Comparison of ENCODE assay signal across 2 cellular contexts in the genomic region with DNA sequence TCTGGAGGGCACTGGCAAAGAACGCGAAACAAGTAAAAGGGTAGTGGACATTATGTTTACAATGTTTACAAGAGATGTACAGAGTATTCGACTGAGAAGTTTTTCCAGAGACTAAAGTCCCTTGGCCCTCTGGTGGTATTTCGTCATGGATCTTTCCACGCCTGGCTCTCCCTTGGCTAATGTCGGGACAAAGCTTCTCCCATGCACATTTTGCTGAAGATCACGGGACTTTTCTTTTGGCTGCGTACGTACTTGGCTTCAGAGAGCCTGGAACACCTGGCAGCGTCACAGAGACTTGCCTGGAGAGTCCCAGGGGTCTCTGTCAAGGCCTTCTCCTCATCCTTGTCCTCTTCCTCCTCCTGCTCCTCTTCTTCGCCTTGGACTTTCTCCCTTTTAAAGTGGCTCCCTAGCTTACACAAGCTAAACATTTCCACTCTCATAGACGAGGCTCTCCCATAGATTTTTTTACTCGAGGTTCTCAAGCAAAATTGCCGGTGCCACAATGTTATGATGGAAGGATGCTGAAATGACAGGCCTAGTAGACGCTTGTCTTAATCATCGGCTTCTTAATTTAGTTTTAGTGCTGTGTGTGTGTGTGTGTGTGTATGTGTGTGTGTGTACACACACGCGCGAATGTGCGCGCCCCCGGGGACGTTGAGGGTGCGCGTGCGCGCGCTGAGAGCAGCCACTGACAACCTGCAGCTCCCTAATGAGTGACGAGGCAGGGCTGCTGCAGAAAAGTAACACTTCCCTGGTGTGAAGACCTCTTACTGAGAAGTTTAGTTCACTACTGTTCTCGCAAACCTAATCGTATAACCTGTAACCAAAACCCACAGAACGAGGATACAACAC.
TF ChIP-seq lines count a peak whose summit lies in the region.

No MANE protein-coding gene starts in this region.

TF ChIP-seq in GM23338, 12 proteins besides CTCF, POLR2A, EP300 and RAD21:
- peak; percentile 84 for TF ChIP-seq EZH2 (IDR thresholded peaks at IDR 0.05; ENCODE audit: low read depth, unreplicated experiment)
- no peak for TF ChIP-seq ZNF114 (CRISPR knock-in tag; IDR thresholded peaks at IDR 0.05)
- TF ChIP-seq STAT1 (IDR thresholded peaks at IDR 0.05; ENCODE audit: unreplicated experiment) = no peak
- no peak for TF ChIP-seq JUNB (IDR thresholded peaks at IDR 0.05; ENCODE audit: unreplicated experiment)
- TF ChIP-seq, protein P1, sequence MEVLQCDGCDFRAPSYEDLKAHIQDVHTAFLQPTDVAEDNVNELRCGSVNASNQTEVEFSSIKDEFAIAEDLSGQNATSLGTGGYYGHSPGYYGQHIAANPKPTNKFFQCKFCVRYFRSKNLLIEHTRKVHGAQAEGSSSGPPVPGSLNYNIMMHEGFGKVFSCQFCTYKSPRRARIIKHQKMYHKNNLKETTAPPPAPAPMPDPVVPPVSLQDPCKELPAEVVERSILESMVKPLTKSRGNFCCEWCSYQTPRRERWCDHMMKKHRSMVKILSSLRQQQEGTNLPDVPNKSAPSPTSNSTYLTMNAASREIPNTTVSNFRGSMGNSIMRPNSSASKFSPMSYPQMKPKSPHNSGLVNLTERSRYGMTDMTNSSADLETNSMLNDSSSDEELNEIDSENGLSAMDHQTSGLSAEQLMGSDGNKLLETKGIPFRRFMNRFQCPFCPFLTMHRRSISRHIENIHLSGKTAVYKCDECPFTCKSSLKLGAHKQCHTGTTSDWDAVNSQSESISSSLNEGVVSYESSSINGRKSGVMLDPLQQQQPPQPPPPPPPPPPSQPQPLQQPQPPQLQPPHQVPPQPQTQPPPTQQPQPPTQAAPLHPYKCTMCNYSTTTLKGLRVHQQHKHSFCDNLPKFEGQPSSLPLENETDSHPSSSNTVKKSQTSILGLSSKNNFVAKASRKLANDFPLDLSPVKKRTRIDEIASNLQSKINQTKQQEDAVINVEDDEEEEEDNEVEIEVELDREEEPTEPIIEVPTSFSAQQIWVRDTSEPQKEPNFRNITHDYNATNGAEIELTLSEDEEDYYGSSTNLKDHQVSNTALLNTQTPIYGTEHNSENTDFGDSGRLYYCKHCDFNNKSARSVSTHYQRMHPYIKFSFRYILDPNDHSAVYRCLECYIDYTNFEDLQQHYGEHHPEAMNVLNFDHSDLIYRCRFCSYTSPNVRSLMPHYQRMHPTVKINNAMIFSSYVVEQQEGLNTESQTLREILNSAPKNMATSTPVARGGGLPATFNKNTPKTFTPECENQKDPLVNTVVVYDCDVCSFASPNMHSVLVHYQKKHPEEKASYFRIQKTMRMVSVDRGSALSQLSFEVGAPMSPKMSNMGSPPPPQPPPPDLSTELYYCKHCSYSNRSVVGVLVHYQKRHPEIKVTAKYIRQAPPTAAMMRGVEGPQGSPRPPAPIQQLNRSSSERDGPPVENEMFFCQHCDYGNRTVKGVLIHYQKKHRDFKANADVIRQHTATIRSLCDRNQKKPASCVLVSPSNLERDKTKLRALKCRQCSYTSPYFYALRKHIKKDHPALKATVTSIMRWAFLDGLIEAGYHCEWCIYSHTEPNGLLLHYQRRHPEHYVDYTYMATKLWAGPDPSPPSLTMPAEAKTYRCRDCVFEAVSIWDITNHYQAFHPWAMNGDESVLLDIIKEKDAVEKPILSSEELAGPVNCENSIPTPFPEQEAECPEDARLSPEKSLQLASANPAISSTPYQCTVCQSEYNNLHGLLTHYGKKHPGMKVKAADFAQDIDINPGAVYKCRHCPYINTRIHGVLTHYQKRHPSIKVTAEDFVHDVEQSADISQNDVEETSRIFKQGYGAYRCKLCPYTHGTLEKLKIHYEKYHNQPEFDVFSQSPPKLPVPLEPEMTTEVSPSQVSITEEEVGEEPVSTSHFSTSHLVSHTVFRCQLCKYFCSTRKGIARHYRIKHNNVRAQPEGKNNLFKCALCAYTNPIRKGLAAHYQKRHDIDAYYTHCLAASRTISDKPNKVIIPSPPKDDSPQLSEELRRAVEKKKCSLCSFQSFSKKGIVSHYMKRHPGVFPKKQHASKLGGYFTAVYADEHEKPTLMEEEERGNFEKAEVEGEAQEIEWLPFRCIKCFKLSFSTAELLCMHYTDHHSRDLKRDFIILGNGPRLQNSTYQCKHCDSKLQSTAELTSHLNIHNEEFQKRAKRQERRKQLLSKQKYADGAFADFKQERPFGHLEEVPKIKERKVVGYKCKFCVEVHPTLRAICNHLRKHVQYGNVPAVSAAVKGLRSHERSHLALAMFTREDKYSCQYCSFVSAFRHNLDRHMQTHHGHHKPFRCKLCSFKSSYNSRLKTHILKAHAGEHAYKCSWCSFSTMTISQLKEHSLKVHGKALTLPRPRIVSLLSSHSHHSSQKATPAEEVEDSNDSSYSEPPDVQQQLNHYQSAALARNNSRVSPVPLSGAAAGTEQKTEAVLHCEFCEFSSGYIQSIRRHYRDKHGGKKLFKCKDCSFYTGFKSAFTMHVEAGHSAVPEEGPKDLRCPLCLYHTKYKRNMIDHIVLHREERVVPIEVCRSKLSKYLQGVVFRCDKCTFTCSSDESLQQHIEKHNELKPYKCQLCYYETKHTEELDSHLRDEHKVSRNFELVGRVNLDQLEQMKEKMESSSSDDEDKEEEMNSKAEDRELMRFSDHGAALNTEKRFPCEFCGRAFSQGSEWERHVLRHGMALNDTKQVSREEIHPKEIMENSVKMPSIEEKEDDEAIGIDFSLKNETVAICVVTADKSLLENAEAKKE (CRISPR knock-in tag; IDR thresholded peaks at IDR 0.05) = no peak
- TF ChIP-seq POLR2AphosphoS5 (IDR thresholded peaks at IDR 0.05; ENCODE audit: low read depth) = no peak
- TF ChIP-seq, protein P2, sequence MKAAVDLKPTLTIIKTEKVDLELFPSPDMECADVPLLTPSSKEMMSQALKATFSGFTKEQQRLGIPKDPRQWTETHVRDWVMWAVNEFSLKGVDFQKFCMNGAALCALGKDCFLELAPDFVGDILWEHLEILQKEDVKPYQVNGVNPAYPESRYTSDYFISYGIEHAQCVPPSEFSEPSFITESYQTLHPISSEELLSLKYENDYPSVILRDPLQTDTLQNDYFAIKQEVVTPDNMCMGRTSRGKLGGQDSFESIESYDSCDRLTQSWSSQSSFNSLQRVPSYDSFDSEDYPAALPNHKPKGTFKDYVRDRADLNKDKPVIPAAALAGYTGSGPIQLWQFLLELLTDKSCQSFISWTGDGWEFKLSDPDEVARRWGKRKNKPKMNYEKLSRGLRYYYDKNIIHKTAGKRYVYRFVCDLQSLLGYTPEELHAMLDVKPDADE (IDR thresholded peaks at IDR 0.05) = no peak
- TF ChIP-seq ZNF331 (CRISPR knock-in tag; IDR thresholded peaks at IDR 0.05; ENCODE audit: low read depth) = no peak

TF ChIP-seq in neural cell, 6 proteins besides CTCF, POLR2A, EP300 and RAD21:
- TF ChIP-seq SMC3 (conservative IDR thresholded peaks at IDR 0.05; ENCODE audit: poor library complexity) (no peak), EZH2 (IDR thresholded peaks at IDR 0.05; ENCODE audit: borderline replicate concordance, insufficient read depth, low read length, poor library complexity, severe bottlenecking) (no peak), MXI1 (conservative IDR thresholded peaks at IDR 0.05; ENCODE audit: poor library complexity, severe bottlenecking) (peak; percentile 43), TAF1 (IDR thresholded peaks at IDR 0.05; ENCODE audit: low read depth) (no peak), POLR2AphosphoS5 (IDR thresholded peaks at IDR 0.05) (peak; percentile 91)
- TF ChIP-seq, protein P3, sequence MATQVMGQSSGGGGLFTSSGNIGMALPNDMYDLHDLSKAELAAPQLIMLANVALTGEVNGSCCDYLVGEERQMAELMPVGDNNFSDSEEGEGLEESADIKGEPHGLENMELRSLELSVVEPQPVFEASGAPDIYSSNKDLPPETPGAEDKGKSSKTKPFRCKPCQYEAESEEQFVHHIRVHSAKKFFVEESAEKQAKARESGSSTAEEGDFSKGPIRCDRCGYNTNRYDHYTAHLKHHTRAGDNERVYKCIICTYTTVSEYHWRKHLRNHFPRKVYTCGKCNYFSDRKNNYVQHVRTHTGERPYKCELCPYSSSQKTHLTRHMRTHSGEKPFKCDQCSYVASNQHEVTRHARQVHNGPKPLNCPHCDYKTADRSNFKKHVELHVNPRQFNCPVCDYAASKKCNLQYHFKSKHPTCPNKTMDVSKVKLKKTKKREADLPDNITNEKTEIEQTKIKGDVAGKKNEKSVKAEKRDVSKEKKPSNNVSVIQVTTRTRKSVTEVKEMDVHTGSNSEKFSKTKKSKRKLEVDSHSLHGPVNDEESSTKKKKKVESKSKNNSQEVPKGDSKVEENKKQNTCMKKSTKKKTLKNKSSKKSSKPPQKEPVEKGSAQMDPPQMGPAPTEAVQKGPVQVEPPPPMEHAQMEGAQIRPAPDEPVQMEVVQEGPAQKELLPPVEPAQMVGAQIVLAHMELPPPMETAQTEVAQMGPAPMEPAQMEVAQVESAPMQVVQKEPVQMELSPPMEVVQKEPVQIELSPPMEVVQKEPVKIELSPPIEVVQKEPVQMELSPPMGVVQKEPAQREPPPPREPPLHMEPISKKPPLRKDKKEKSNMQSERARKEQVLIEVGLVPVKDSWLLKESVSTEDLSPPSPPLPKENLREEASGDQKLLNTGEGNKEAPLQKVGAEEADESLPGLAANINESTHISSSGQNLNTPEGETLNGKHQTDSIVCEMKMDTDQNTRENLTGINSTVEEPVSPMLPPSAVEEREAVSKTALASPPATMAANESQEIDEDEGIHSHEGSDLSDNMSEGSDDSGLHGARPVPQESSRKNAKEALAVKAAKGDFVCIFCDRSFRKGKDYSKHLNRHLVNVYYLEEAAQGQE (IDR thresholded peaks at IDR 0.05; ENCODE audit: borderline replicate concordance) = peak; percentile 50
